In genomic region chr1:184656221-184656620, GRCh38 we compare ENCODE assay signal across 22 cellular contexts.
"Had no signal": no experiment of that assay in that cellular context is flagged by ENCODE, and none has a peak within 500 bp of the region (broad histone marks: within the 10 kb centered on the region; RNA-seq: fewer than 3 reads in every experiment).

No MANE protein-coding gene starts in this region.

- H3K9ac ChIP-seq: KMS-11, SK-N-SH had no signal

- H3K4me3 ChIP-seq: Peyer's patch, SJCRH30 had no signal

- H3K27me3 Mint-ChIP-seq: activated naive CD8-positive, alpha-beta T cell treated with anti-CD3 and anti-CD28 coated beads for 36 hours had no signal

- H3K27ac Mint-ChIP-seq: activated CD8-positive, alpha-beta T cell treated with anti-CD3 and anti-CD28 coated beads for 36 hours; activated naive CD4-positive, alpha-beta T cell treated with anti-CD3 and anti-CD28 coated beads, Interleukin-2, amount 10 ng/mL, durations not matched to agents 7 days and 5 days; activated naive CD8-positive, alpha-beta T cell treated with anti-CD3 and anti-CD28 coated beads for 36 hours; activated T-cell treated with anti-CD3 and anti-CD28 coated beads, Interleukin-2, amount 50 U/mL, for 72 hours; activated T-helper 2 cell treated with anti-CD3 and anti-CD28 coated beads, Interferon-gamma antibody, Interleukin-2, Interleukin-4, amounts not matched to agents 10 μg/mL and 5 μg/mL and 100 μg/mL, durations not matched to agents 14 hours and 24 hours and 36 hours; brain; T-helper 2 cell treated with Interferon-gamma antibody and Interleukin-4, amounts not matched to agents 5 μg/mL and 100 μg/mL, for 36 hours had no signal

- DNase-seq: activated CD4-positive, alpha-beta T cell treated with anti-CD3 and anti-CD28 coated beads for 4 hours; activated CD8-positive, alpha-beta memory T cell treated with anti-CD3 and anti-CD28 coated beads, Interleukin-2, amount 50 U/mL, for 4 hours; activated CD8-positive, alpha-beta T cell treated with anti-CD3 and anti-CD28 coated beads for 36 hours; activated gamma-delta T cell treated with Interleukin-2 at 50 U/mL for 16 hours; activated naive CD4-positive, alpha-beta T cell treated with anti-CD3 and anti-CD28 coated beads, Interleukin-2, amount 10 ng/mL, durations not matched to agents 7 days and 5 days; activated naive CD8-positive, alpha-beta T cell treated with anti-CD3 and anti-CD28 coated beads for 36 hours; activated T-cell treated with anti-CD3 and anti-CD28 coated beads, Interleukin-2, amount 50 U/mL, for 72 hours; NCI-H1092; NCI-H1436 treated with DMSO at 0.1 percent for 48 hours; NCI-H187; NCI-H2081 treated with DMSO at 0.1 percent for 48 hours; NCI-H446; NCI-H524; Peyer's patch; Right ventricle myocardium superior; SJCRH30; SK-N-SH had no signal

- H3K36me3 Mint-ChIP-seq: activated naive CD4-positive, alpha-beta T cell treated with anti-CD3 and anti-CD28 coated beads, Interleukin-2, amount 10 ng/mL, durations not matched to agents 7 days and 5 days; activated naive CD8-positive, alpha-beta T cell treated with anti-CD3 and anti-CD28 coated beads for 36 hours; brain had no signal

- H3K4me1 Mint-ChIP-seq: activated naive CD4-positive, alpha-beta T cell treated with anti-CD3 and anti-CD28 coated beads, Interleukin-2, amount 10 ng/mL, durations not matched to agents 7 days and 5 days; activated naive CD8-positive, alpha-beta T cell treated with anti-CD3 and anti-CD28 coated beads for 36 hours had no signal

- H3K36me3 ChIP-seq: Peyer's patch, SJCRH30 had no signal

- H3K4me2 ChIP-seq: KMS-11, SK-N-SH had no signal

- H3K27me3 ChIP-seq: Peyer's patch, SJCRH30 had no signal

- H3K27ac ChIP-seq: KMS-11, Peyer's patch, RWPE1, SJCRH30 had no signal

- H3K9me3 Mint-ChIP-seq: activated naive CD4-positive, alpha-beta T cell treated with anti-CD3 and anti-CD28 coated beads, Interleukin-2, amount 10 ng/mL, durations not matched to agents 7 days and 5 days; activated naive CD8-positive, alpha-beta T cell treated with anti-CD3 and anti-CD28 coated beads for 36 hours; activated T-helper 2 cell treated with anti-CD3 and anti-CD28 coated beads, Interferon-gamma antibody, Interleukin-2, Interleukin-4, amounts not matched to agents 10 μg/mL and 5 μg/mL and 100 μg/mL, durations not matched to agents 14 hours and 24 hours and 36 hours had no signal

- H3K4me1 ChIP-seq: Peyer's patch, SJCRH30 had no signal

- H3K9me3 ChIP-seq: Peyer's patch, SJCRH30, SK-N-SH had no signal

- H3K4me3 Mint-ChIP-seq: activated CD8-positive, alpha-beta T cell treated with anti-CD3 and anti-CD28 coated beads for 36 hours; activated naive CD4-positive, alpha-beta T cell treated with anti-CD3 and anti-CD28 coated beads, Interleukin-2, amount 10 ng/mL, durations not matched to agents 7 days and 5 days; activated naive CD8-positive, alpha-beta T cell treated with anti-CD3 and anti-CD28 coated beads for 36 hours; activated T-cell treated with anti-CD3 and anti-CD28 coated beads, Interleukin-2, amount 50 U/mL, for 72 hours; brain; T-helper 2 cell treated with Interferon-gamma antibody and Interleukin-4, amounts not matched to agents 5 μg/mL and 100 μg/mL, for 36 hours had no signal
